8 cellular contexts compared by ENCODE assay signal in the genomic region with DNA sequence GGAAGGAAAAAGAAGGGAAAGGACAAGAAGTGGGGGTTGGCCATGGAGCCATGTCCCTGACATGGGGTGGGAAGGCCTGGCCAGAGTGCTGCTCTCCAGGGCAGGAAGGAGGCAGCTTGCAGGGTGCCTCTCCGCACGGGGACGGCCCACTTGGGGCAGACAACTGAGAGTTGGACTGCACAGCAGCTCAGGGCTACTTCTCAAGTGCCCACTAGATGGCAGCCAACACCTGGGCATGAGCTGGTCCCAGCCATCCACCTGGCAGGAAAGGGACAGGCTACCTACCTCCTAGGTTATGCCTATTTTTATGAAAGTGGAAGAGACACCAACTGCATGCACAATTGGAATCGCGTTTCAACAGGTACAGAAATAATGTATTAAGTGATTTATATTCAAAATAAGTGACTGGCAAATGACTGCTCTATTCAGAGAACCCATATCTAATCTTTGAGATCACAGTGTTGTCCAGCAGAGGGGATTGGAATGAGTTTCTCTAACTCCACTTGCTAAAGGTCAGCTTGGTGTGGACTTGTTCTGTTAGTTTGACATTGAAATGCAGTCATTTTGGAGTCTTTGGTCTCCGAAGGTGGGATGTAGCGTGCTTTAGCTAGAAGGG.
DNase-seq lines count a peak whose midpoint lies in the region; ATAC-seq and TF ChIP-seq lines count a peak whose summit lies in the region.

No MANE protein-coding gene starts in this region.

- POLR2A ChIA-PET in activated CD4-positive, alpha-beta T cell treated with anti-CD3 and anti-CD28 coated beads, Interleukin-2, amount 10 ng/mL, durations not matched to agents 7 days and 5 days (lab: Charles Lee) = no interaction called here

- no peaks in the 10 kb centered on the region for H3K27me3 Mint-ChIP-seq in activated CD4-positive, alpha-beta T cell treated with anti-CD3 and anti-CD28 coated beads, Interleukin-2, amount 10 ng/mL, durations not matched to agents 7 days and 5 days

- H3K27me3 ChIP-seq in BE2C (no peaks in the 10 kb centered on the region), colonic mucosa (no peaks in the 10 kb centered on the region), right lobe of liver (no peaks in the 10 kb centered on the region)

- ATAC-seq in GM19035 (IDR thresholded peaks at IDR 0.05; ENCODE audit: unreplicated experiment) (peak; percentile 84), HG03280 (IDR thresholded peaks at IDR 0.05; ENCODE audit: unreplicated experiment) (peak; percentile 87), right lobe of liver (peak; percentile 91 to 94 (median 92))

- TF ChIP-seq POLR2A in right lobe of liver (IDR thresholded peaks at IDR 0.05) = no peak

- TF ChIP-seq CTCF in BE2C (IDR thresholded peaks at IDR 0.05; ENCODE audit: low read depth, low read length) = peak; percentile 91
- peak; percentile 95 for TF ChIP-seq CTCF in colonic mucosa (IDR thresholded peaks at IDR 0.05)
- TF ChIP-seq CTCF in right lobe of liver (IDR thresholded peaks at IDR 0.05) = peak; percentile 90 to 98 (median 92)

- H3K9ac ChIP-seq in colonic mucosa (ENCODE audit: low read depth in 2 of 2, low read length in 2 of 2) = no peak overlapping the region

- H3K4me1 ChIP-seq in BE2C (no peaks in the 10 kb centered on the region), colonic mucosa (no peaks in the 10 kb centered on the region), right lobe of liver (peaks cover 0 to 18% (median 0%) of the 10 kb centered on the region in 4 donors)

- CTCF ChIA-PET in activated CD4-positive, alpha-beta T cell treated with anti-CD3 and anti-CD28 coated beads, Interleukin-2, amount 10 ng/mL, durations not matched to agents 7 days and 5 days (lab: Charles Lee) = interaction anchor here (0.6 to 4.9 kb wide), 36 partner anchors 11 to 815 kb away, joined by 3 to 43 read pairs (median 4); a partner anchor contains a TSS

- H3K27ac ChIP-seq in colonic mucosa (no peak overlapping the region), right lobe of liver (no peak overlapping the region)

- DNase-seq in BE2C (peak; percentile 78), NCI-H460 (ENCODE audit: extremely low read depth, low read depth) (peak; percentile 75), colonic mucosa (peak; percentile 71), right lobe of liver (peak; percentile 78 to 83 (median 81))
- DNase-seq in activated CD4-positive, alpha-beta T cell treated with anti-CD3 and anti-CD28 coated beads, Interleukin-2, amount 10 ng/mL, durations not matched to agents 7 days and 5 days = peak; percentile 81
- DNase-seq in stimulated activated CD4-positive, alpha-beta T cell treated with anti-CD3 and anti-CD28 coated beads, TNF-alpha, amount 100 ng/mL, for 48 hours (ENCODE audit: low read depth in 3 of 3) = peak; percentile 55 to 73 (median 69)

- intact Hi-C loops in colonic mucosa (cut with DNase I) = loop anchor here (2.0 to 10.0 kb wide), 3 partner anchors 120 to 767 kb away; no protein-coding TSS in a partner anchor
- intact Hi-C loops in right lobe of liver (cut with DNase I) = loop anchor here (5.0 to 10.0 kb wide), 6 partner anchors 70 to 810 kb away; no protein-coding TSS in a partner anchor

- H3K9me3 ChIP-seq in BE2C (no peaks in the 10 kb centered on the region), colonic mucosa (no peaks in the 10 kb centered on the region), right lobe of liver (no peaks in the 10 kb centered on the region)

- H3K36me3 Mint-ChIP-seq in activated CD4-positive, alpha-beta T cell treated with anti-CD3 and anti-CD28 coated beads, Interleukin-2, amount 10 ng/mL, durations not matched to agents 7 days and 5 days (ENCODE audit: low read depth) = no peaks in the 10 kb centered on the region

- no peak overlapping the region for H3K27ac Mint-ChIP-seq in activated CD4-positive, alpha-beta T cell treated with anti-CD3 and anti-CD28 coated beads, Interleukin-2, amount 10 ng/mL, durations not matched to agents 7 days and 5 days

- H3K4me3 Mint-ChIP-seq in activated CD4-positive, alpha-beta T cell treated with anti-CD3 and anti-CD28 coated beads, Interleukin-2, amount 10 ng/mL, durations not matched to agents 7 days and 5 days = no peak overlapping the region

- no peaks in the 10 kb centered on the region for H3K4me1 Mint-ChIP-seq in activated CD4-positive, alpha-beta T cell treated with anti-CD3 and anti-CD28 coated beads, Interleukin-2, amount 10 ng/mL, durations not matched to agents 7 days and 5 days

- 0% methylated on average over 3 of the region's 7 CpGs for WGBS in right lobe of liver (ENCODE audit: insufficient coverage, low coverage, low lambda C conversion rate, missing lambda C conversion rate)

- no peak overlapping the region for H3K4me3 ChIP-seq in BE2C (ENCODE audit: low read depth, low read length)
- no peak overlapping the region for H3K4me3 ChIP-seq in colonic mucosa
- no peak overlapping the region for H3K4me3 ChIP-seq in right lobe of liver

- H3K36me3 ChIP-seq in BE2C (no peaks in the 10 kb centered on the region), colonic mucosa (no peaks in the 10 kb centered on the region), right lobe of liver (no peaks in the 10 kb centered on the region)

- H3K9me3 Mint-ChIP-seq in activated CD4-positive, alpha-beta T cell treated with anti-CD3 and anti-CD28 coated beads, Interleukin-2, amount 10 ng/mL, durations not matched to agents 7 days and 5 days = no peaks in the 10 kb centered on the region
